In the genomic region with DNA sequence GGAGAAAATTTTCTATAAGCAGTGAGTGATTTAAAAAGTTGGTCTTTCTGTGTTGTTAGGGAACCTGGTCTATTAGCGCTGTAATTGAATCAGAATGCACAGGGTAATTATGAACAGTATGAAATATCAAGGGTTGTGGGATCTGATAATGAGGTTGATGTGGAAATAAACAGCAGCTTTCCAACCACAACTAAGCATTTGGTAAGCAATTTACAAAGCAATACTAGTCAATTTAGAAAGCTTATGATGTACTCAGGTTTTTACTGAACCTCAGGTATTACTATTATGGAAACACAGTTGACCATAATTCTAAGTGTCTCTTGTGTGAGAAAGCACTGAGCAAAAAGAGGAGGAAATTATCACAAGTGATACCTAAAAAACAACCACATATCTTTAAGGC, we compare ENCODE assay signal across 24 cellular contexts.
"Had no signal": no experiment of that assay in that cellular context is flagged by ENCODE, and none has a peak within 500 bp of the region (broad histone marks: within the 10 kb centered on the region; RNA-seq: fewer than 3 reads in every experiment).

No MANE protein-coding gene starts in this region.

- H3K36me3 ChIP-seq: esophagus squamous epithelium, gastroesophageal sphincter, upper lobe of right lung had no signal

- DNase-seq: activated CD4-positive, alpha-beta memory T cell treated with anti-CD3 and anti-CD28 coated beads for 36 hours; activated CD4-positive, alpha-beta T cell treated with anti-CD3 and anti-CD28 coated beads for 4 hours; activated effector memory CD4-positive, alpha-beta T cell treated with anti-CD3 and anti-CD28 coated beads, Interleukin-2, amount 50 U/mL, for 16 hours; activated naive CD4-positive, alpha-beta T cell treated with anti-CD3 and anti-CD28 coated beads, Interleukin-2, amount 10 ng/mL, durations not matched to agents 7 days and 5 days; activated T-cell treated with anti-CD3 and anti-CD28 coated beads, Interleukin-2, amount 50 U/mL, for 48 hours; anterior cingulate cortex; body of pancreas; endodermal cell; esophagus squamous epithelium; head of caudate nucleus; hypothalamus; left ventricle myocardium superior; mammary epithelial cell; natural killer cell; retina; stimulated activated CD4-positive, alpha-beta T cell treated with anti-CD3 and anti-CD28 coated beads, Interleukin-2, amount 100 ng/mL, for 48 hours; stimulated activated CD8-positive, alpha-beta memory T cell treated with anti-CD3 and anti-CD28 coated beads, Interleukin-4, amount 100 ng/mL, for 48 hours; stimulated activated naive CD4-positive, alpha-beta T cell; T-cell; upper lobe of right lung had no signal

- FAIRE-seq: TTC549 had no signal

- ATAC-seq: body of pancreas, gastroesophageal sphincter, left ventricle myocardium superior, natural killer cell, upper lobe of right lung had no signal

- H3K4me1 ChIP-seq: body of pancreas, gastroesophageal sphincter, upper lobe of right lung had no signal

- H3K27me3 ChIP-seq: body of pancreas, esophagus squamous epithelium, upper lobe of right lung had no signal

- H3K27ac ChIP-seq: body of pancreas, esophagus squamous epithelium, gastroesophageal sphincter, upper lobe of right lung had no signal

- H3K27me3 Mint-ChIP-seq: activated CD4-positive, alpha-beta memory T cell treated with anti-CD3 and anti-CD28 coated beads for 36 hours; activated naive CD4-positive, alpha-beta T cell treated with anti-CD3 and anti-CD28 coated beads, Interleukin-2, amount 10 ng/mL, durations not matched to agents 7 days and 5 days; progenitor cell of endocrine pancreas; T-cell had no signal

- H3K4me3 ChIP-seq: body of pancreas, esophagus squamous epithelium, gastroesophageal sphincter, upper lobe of right lung had no signal

- H3K27ac Mint-ChIP-seq: activated CD4-positive, alpha-beta memory T cell treated with anti-CD3 and anti-CD28 coated beads for 36 hours; activated naive CD4-positive, alpha-beta T cell treated with anti-CD3 and anti-CD28 coated beads, Interleukin-2, amount 10 ng/mL, durations not matched to agents 7 days and 5 days; endodermal cell; mesothelial cell of epicardium; natural killer cell; progenitor cell of endocrine pancreas; T-cell had no signal

- H3K9me3 Mint-ChIP-seq: activated CD4-positive, alpha-beta memory T cell treated with anti-CD3 and anti-CD28 coated beads for 36 hours; activated naive CD4-positive, alpha-beta T cell treated with anti-CD3 and anti-CD28 coated beads, Interleukin-2, amount 10 ng/mL, durations not matched to agents 7 days and 5 days; endodermal cell; mesothelial cell of epicardium; natural killer cell; T-cell had no signal

- H3K4me1 Mint-ChIP-seq: endodermal cell, mesothelial cell of epicardium had no signal

- H3K4me3 Mint-ChIP-seq: activated CD4-positive, alpha-beta memory T cell treated with anti-CD3 and anti-CD28 coated beads for 36 hours; activated naive CD4-positive, alpha-beta T cell treated with anti-CD3 and anti-CD28 coated beads, Interleukin-2, amount 10 ng/mL, durations not matched to agents 7 days and 5 days; endodermal cell; mesothelial cell of epicardium; natural killer cell; T-cell had no signal

- H3K36me3 Mint-ChIP-seq: activated CD4-positive, alpha-beta memory T cell treated with anti-CD3 and anti-CD28 coated beads for 36 hours; activated naive CD4-positive, alpha-beta T cell treated with anti-CD3 and anti-CD28 coated beads, Interleukin-2, amount 10 ng/mL, durations not matched to agents 7 days and 5 days; mesothelial cell of epicardium; natural killer cell; T-cell had no signal
